Comparison of ENCODE assay signal across 9 cellular contexts in the genomic region with DNA sequence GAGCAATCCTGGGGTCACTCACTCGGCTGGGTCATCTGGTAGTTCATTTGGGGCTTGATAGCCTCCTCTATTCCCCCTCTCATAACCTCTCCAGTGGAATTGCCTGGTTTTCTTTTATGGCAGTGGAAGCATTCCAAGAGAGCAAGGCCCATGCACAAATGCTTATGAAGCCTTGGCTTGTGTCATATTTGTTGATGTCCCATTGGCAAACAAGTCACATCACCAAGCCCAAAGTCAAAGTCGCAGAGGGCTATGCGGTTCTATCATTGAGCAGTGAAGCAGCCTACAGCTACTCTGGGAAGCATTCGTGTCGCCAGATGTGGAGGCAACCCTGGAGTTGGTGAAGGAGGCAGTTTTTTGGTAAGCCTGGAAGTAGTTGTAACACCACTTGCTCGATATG. TPM values are rescaled to one million over a fixed set of nuclear protein-coding genes. Genes with fewer than 3 reads are reported as not detected.
"Had no signal": no experiment of that assay in that cellular context is flagged by ENCODE, and none has a peak within 500 bp of the region (broad histone marks: within the 10 kb centered on the region; RNA-seq: fewer than 3 reads in every experiment).

No MANE protein-coding gene starts in this region.

- FAIRE-seq: G401.6, GM12878, GM12891, GM12892, GM18507, GM19239 had no signal

- ATAC-seq: GM12878 had no signal

- H3K4me3 ChIP-seq: GM12878 had no signal

- DNase-seq: GDM1, GF-D8 had no signal

RNA-seq across cellular contexts. Expression of a gene that starts 52.9 kb away (rescaled TPM):
- total RNA-seq: G401, GM12878 had no signal
